30 cellular contexts compared by ENCODE assay signal in the genomic region with DNA sequence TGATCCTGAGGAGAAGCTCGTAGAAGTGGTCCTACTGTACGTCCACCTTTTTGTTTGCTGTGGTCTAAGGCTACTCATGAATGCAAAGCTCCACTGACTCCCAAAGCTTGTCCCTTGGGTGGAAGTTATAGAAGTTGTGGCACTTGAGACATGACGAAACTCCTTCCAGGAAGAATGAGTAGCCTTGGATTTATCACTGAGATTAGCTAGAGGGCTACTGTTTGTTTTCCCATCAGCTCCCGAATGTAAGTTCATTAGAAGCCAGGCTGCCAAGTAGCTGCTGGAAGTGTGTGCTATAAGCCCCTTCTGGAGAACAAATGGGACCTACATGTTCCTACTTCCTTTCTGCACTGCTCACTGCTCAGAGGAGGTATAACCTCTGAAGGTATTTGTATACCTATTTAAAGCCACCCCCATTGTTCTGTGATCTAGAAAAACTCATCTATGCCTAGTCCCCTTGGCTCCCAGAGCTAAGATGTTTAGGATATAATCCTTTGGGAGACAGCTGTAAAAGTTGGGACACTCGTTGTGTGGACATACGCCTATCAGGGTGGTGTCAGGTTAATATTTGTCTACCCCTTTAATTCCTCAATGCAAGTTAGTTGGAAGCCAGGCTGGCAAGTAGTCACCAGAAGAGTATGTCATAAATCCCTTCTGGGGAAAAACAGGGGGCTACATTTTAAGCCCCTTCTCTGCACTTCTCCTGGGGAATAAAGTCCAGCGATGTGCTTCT.
"Had no signal": no experiment of that assay in that cellular context is flagged by ENCODE, and none has a peak within 500 bp of the region (broad histone marks: within the 10 kb centered on the region; RNA-seq: fewer than 3 reads in every experiment).

No MANE protein-coding gene starts in this region.

- H3K9me3 ChIP-seq: body of pancreas, gastrocnemius medialis had no signal

- H3K4me1 ChIP-seq: foreskin keratinocyte, gastrocnemius medialis had no signal

- H3K27ac Mint-ChIP-seq: activated B cell treated with CpG ODN at 0.5 μM for 24 hours; activated CD8-positive, alpha-beta T cell treated with anti-CD3 and anti-CD28 coated beads for 36 hours; activated naive CD8-positive, alpha-beta T cell; activated T-helper 17 cell treated with anti-CD3 and anti-CD28 coated beads, Interleukin-2, amount 50 U/mL, for 72 hours; T-helper 17 cell; T-helper 2 cell treated with Interferon-gamma antibody and Interleukin-4, amounts not matched to agents 5 μg/mL and 100 μg/mL, for 36 hours had no signal

- FAIRE-seq: colon had no signal

- H3K4me1 Mint-ChIP-seq: T-helper 17 cell had no signal

- H3K4me3 Mint-ChIP-seq: activated B cell treated with CpG ODN at 0.5 μM for 24 hours; activated CD8-positive, alpha-beta T cell treated with anti-CD3 and anti-CD28 coated beads for 36 hours; activated naive CD8-positive, alpha-beta T cell; activated T-cell treated with anti-CD3 and anti-CD28 coated beads, Interleukin-2, amount 50 U/mL, for 4 hours; activated T-helper 17 cell treated with anti-CD3 and anti-CD28 coated beads, Interleukin-2, amount 50 U/mL, for 72 hours; T-helper 17 cell; T-helper 2 cell treated with Interferon-gamma antibody and Interleukin-4, amounts not matched to agents 5 μg/mL and 100 μg/mL, for 36 hours had no signal

- DNase-seq: activated B cell treated with CpG ODN at 0.5 μM for 24 hours; activated CD4-positive, alpha-beta T cell treated with anti-CD3 and anti-CD28 coated beads for 48 hours; activated CD4-positive, alpha-beta T cell treated with anti-CD3 and anti-CD28 coated beads, Interleukin-2, amount 50 U/mL, for 1 hour; activated CD4-positive, alpha-beta T cell treated with anti-CD3 and anti-CD28 coated beads, Interleukin-2, amount 50 U/mL, for 48 hours; activated CD8-positive, alpha-beta memory T cell treated with anti-CD3 and anti-CD28 coated beads for 24 hours; activated CD8-positive, alpha-beta T cell treated with anti-CD3 and anti-CD28 coated beads for 36 hours; activated effector memory CD4-positive, alpha-beta T cell treated with Interleukin-2 at 50 U/mL for 16 hours; activated gamma-delta T cell treated with Interleukin-2 at 50 U/mL for 16 hours; activated naive CD4-positive, alpha-beta T cell treated with anti-CD3 and anti-CD28 coated beads, Interleukin-2, amount 50 U/mL, for 16 hours; activated naive CD4-positive, alpha-beta T cell treated with Interleukin-2 at 50 U/mL for 16 hours; activated T-cell treated with anti-CD3 and anti-CD28 coated beads, Interleukin-2, amount 50 U/mL, for 4 hours; amygdala; aorta; caudate nucleus; cortex of kidney; dermis blood vessel endothelial cell; effector CD4-positive, alpha-beta T cell; foreskin keratinocyte; gastrocnemius medialis; T-helper 1 cell; T-helper 17 cell; T1000; WERI-Rb-1 had no signal

- H3K27me3 ChIP-seq: body of pancreas, foreskin keratinocyte, gastrocnemius medialis had no signal

- H3K36me3 ChIP-seq: gastrocnemius medialis had no signal

- H3K27me3 Mint-ChIP-seq: activated B cell treated with CpG ODN at 0.5 μM for 24 hours; activated CD8-positive, alpha-beta T cell treated with anti-CD3 and anti-CD28 coated beads for 36 hours; activated naive CD8-positive, alpha-beta T cell; activated T-helper 17 cell treated with anti-CD3 and anti-CD28 coated beads, Interleukin-2, amount 50 U/mL, for 72 hours; T-helper 17 cell had no signal

- H3K4me3 ChIP-seq: body of pancreas, gastrocnemius medialis had no signal

- H3K27ac ChIP-seq: foreskin keratinocyte, gastrocnemius medialis, WERI-Rb-1 had no signal

- ATAC-seq: activated CD4-positive, CD25-positive, alpha-beta regulatory T cell treated with anti-CD3 and anti-CD28 coated beads, Interleukin-2, amount 50 U/mL, for 24 hours; activated CD8-positive, alpha-beta T cell treated with anti-CD3 and anti-CD28 coated beads for 36 hours; activated T-cell treated with anti-CD3 and anti-CD28 coated beads, Interleukin-2, amount 50 U/mL, for 4 hours; activated T-helper 17 cell treated with anti-CD3 and anti-CD28 coated beads, Interleukin-2, amount 50 U/mL, for 72 hours; body of pancreas; esophagus mucosa; foreskin keratinocyte; gastrocnemius medialis; T-helper 17 cell had no signal
